In the genomic region with DNA sequence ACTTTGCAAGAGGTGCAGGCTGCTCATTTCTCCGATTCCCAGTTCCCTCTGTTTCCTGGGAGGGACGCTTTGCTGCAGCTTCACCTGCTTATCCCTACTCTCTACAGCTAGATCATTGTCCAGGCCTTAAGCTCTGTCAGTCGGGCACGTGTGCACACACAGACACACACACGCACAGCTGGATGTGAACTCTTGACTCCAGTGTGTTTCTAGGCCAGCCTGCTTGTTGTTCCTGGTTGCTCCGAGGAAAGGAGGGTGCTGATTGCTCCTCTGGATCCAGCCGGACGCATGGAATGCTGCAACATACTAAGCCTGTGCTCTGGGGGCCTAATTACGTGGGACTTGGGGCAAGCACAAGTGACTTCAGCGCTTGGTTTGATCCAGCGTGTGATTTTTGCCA, we compare ENCODE assay signal across 12 cellular contexts. TPM values are rescaled to one million over a fixed set of nuclear protein-coding genes. Genes with fewer than 3 reads are reported as not detected.
DNase-seq lines count a peak whose midpoint lies in the region; ATAC-seq and TF ChIP-seq lines count a peak whose summit lies in the region.
"Had no signal": no experiment of that assay in that cellular context is flagged by ENCODE, and none has a peak within 500 bp of the region (broad histone marks: within the 10 kb centered on the region; RNA-seq: fewer than 3 reads in every experiment).

No MANE protein-coding gene starts in this region.

- no peaks in the 10 kb centered on the region for H3K36me3 ChIP-seq in HCT116 (ENCODE audit: control insufficient read depth in 1 of 2, insufficient read depth in 2 of 2, low read length in 2 of 2)
- no peaks in the 10 kb centered on the region for H3K36me3 ChIP-seq in endodermal cell (ENCODE audit: control insufficient read depth, insufficient read depth, low read length)
- H3K36me3 ChIP-seq in WERI-Rb-1 = no peaks in the 10 kb centered on the region
- H3K36me3 ChIP-seq: upper lobe of left lung had no signal

- H3K9ac ChIP-seq in HCT116 (ENCODE audit: low read length) (no peak overlapping the region), endodermal cell (ENCODE audit: extremely low read depth, low read length, poor library complexity, severe bottlenecking) (no peak overlapping the region)

- BruUV-seq in HCT116 (replicated peaks; lab: Mats Ljungman, UMichigan) = no TSS peak

- no peaks in the 10 kb centered on the region for H3K9me3 Mint-ChIP-seq in endodermal cell
- H3K9me3 Mint-ChIP-seq: activated naive CD4-positive, alpha-beta T cell treated with anti-CD3 and anti-CD28 coated beads, Interleukin-2, amount 10 ng/mL, durations not matched to agents 7 days and 5 days; dendritic cell treated with granulocyte-macrophage colony-stimulating factor and Interleukin-4, amounts not matched to agents 40 ng/mL and 50 ng/mL, for 4 days had no signal

- H3K79me2 ChIP-seq in HCT116 (ENCODE audit: insufficient read depth, low read length) = peaks cover 89% of the 10 kb centered on the region

- no peak overlapping the region for H3K4me3 Mint-ChIP-seq in endodermal cell
- H3K4me3 Mint-ChIP-seq: activated naive CD4-positive, alpha-beta T cell treated with anti-CD3 and anti-CD28 coated beads, Interleukin-2, amount 10 ng/mL, durations not matched to agents 7 days and 5 days; dendritic cell treated with granulocyte-macrophage colony-stimulating factor and Interleukin-4, amounts not matched to agents 40 ng/mL and 50 ng/mL, for 4 days had no signal

- H3K4me3 ChIP-seq in HCT116 (replicated peaks in 1 of 2; ENCODE audit: low read depth in 1 of 2, low read length in 2 of 2) (no peak overlapping the region), endodermal cell (ENCODE audit: low read length) (no peak overlapping the region), WERI-Rb-1 (ENCODE audit: low read depth, low read length) (no peak overlapping the region)
- H3K4me3 ChIP-seq: upper lobe of left lung had no signal

- POLR2A ChIA-PET in HCT116 (lab: Charles Lee) = no interaction called here

- no peak for TF ChIP-seq RAD21 in HCT116 (IDR thresholded peaks at IDR 0.05; ENCODE audit: low read depth)

- H4K20me1 ChIP-seq in HCT116 (ENCODE audit: insufficient read depth) = peaks cover 5% of the 10 kb centered on the region; the same call in 1 of the 2 replicates

- ATAC-seq in HCT116 (no peak), foreskin keratinocyte (no peak)

- no peak for TF ChIP-seq POLR2A in HCT116 (IDR thresholded peaks at IDR 0.05; ENCODE audit: borderline replicate concordance, extremely low read depth, insufficient read depth, insufficient read length)

- H3K36me3 Mint-ChIP-seq in endodermal cell (ENCODE audit: low read depth) = peaks cover 5% of the 10 kb centered on the region
- H3K36me3 Mint-ChIP-seq: activated naive CD4-positive, alpha-beta T cell treated with anti-CD3 and anti-CD28 coated beads, Interleukin-2, amount 10 ng/mL, durations not matched to agents 7 days and 5 days had no signal

- no peaks in the 10 kb centered on the region for H3K27me3 Mint-ChIP-seq in endodermal cell (ENCODE audit: insufficient read depth)
- H3K27me3 Mint-ChIP-seq: dendritic cell treated with granulocyte-macrophage colony-stimulating factor and Interleukin-4, amounts not matched to agents 40 ng/mL and 50 ng/mL, for 4 days had no signal

- intact Hi-C loops in HCT116 (cut with micrococcal nuclease) = no loop called here

- DNase-seq in HCT116 (ENCODE audit: low read depth, low spot score) (no peak), endodermal cell (peak; percentile 59), left kidney (ENCODE audit: low read depth, low spot score) (peak; percentile 64), retina (peak; percentile 47), foreskin keratinocyte (no peak), WERI-Rb-1 (no peak), OCI-M2 (lab: John Stamatoyannopoulos, UW; ENCODE audit: unreplicated experiment) (no peak)
- DNase-seq in activated CD8-positive, alpha-beta memory T cell treated with anti-CD3 and anti-CD28 coated beads for 24 hours = no peak
- DNase-seq: activated naive CD4-positive, alpha-beta T cell treated with anti-CD3 and anti-CD28 coated beads, Interleukin-2, amount 10 ng/mL, durations not matched to agents 7 days and 5 days; MV-4-11; upper lobe of left lung had no signal

- H3K9me2 ChIP-seq in HCT116 (ENCODE audit: insufficient read depth) = no peaks in the 10 kb centered on the region

- peaks cover 31 to 61% of the 10 kb centered on the region in 2 experiments for H3K4me1 ChIP-seq in HCT116 (ENCODE audit: control insufficient read depth in 1 of 2, insufficient read depth in 2 of 2, low read length in 2 of 2)
- H3K4me1 ChIP-seq in endodermal cell (ENCODE audit: control insufficient read depth, insufficient read depth, low read length) = peaks cover 32% of the 10 kb centered on the region
- peaks cover 28% of the 10 kb centered on the region for H3K4me1 ChIP-seq in foreskin keratinocyte

- CTCF ChIA-PET in HCT116 (lab: Charles Lee) = no interaction called here

- RAD21 ChIA-PET in HCT116 (lab: Charles Lee; ENCODE audit: low non-redundant PET in 1 of 2, low total read pairs in 2 of 2, uncharacterized antibody in 2 of 2, unreplicated experiment in 2 of 2) = no interaction called here

- TF ChIP-seq CTCF in HCT116 (IDR thresholded peaks at IDR 0.05 in 2 of 3, conservative IDR thresholded peaks at IDR 0.05 in 1 of 3; ENCODE audit: borderline replicate concordance in 1 of 3, insufficient read depth in 1 of 3, low read depth in 2 of 3, low read length in 2 of 3) = no peak
- no peak for TF ChIP-seq CTCF in endodermal cell (conservative IDR thresholded peaks at IDR 0.05)
- no peak for TF ChIP-seq CTCF in foreskin keratinocyte (conservative IDR thresholded peaks at IDR 0.05)
- no peak for TF ChIP-seq CTCF in WERI-Rb-1 (IDR thresholded peaks at IDR 0.05; ENCODE audit: low read depth, low read length)

- H3K27ac ChIP-seq in HCT116 (ENCODE audit: low read depth, low read length) (peak overlapping the region; percentile 54; the same call in 1 of the 2 replicates), endodermal cell (ENCODE audit: low read depth, low read length) (peak overlapping the region; percentile 13), foreskin keratinocyte (no peak overlapping the region), WERI-Rb-1 (no peak overlapping the region)

- WGBS in endodermal cell (ENCODE audit: insufficient coverage in 1 of 2, insufficient read length in 1 of 2), 2 experiments = 86 to 89% methylated on average over 6 to 11 of the region's 11 CpGs

- H3K27ac Mint-ChIP-seq in endodermal cell = peak overlapping the region; percentile 85
- H3K27ac Mint-ChIP-seq: activated naive CD4-positive, alpha-beta T cell treated with anti-CD3 and anti-CD28 coated beads, Interleukin-2, amount 10 ng/mL, durations not matched to agents 7 days and 5 days; dendritic cell treated with granulocyte-macrophage colony-stimulating factor and Interleukin-4, amounts not matched to agents 40 ng/mL and 50 ng/mL, for 4 days had no signal

- H3K27me3 ChIP-seq in HCT116 (ENCODE audit: insufficient read depth, low read length) (no peaks in the 10 kb centered on the region), endodermal cell (ENCODE audit: control insufficient read depth, insufficient read depth, low read length, poor library complexity, severe bottlenecking) (no peaks in the 10 kb centered on the region), foreskin keratinocyte (no peaks in the 10 kb centered on the region), WERI-Rb-1 (ENCODE audit: insufficient read depth, low read depth, severe bottlenecking) (no peaks in the 10 kb centered on the region)
- H3K27me3 ChIP-seq: upper lobe of left lung had no signal

- H2AFZ ChIP-seq in HCT116 (ENCODE audit: low read depth, low read length, poor library complexity, severe bottlenecking) = no peak overlapping the region

- no peaks in the 10 kb centered on the region for H3K9me3 ChIP-seq in HCT116 (ENCODE audit: control insufficient read depth in 1 of 2, insufficient read depth in 1 of 2, low read depth in 1 of 2, low read length in 2 of 2)
- no peaks in the 10 kb centered on the region for H3K9me3 ChIP-seq in endodermal cell (ENCODE audit: control insufficient read depth, low read length)
- no peaks in the 10 kb centered on the region for H3K9me3 ChIP-seq in WERI-Rb-1 (ENCODE audit: severe bottlenecking)
- H3K9me3 ChIP-seq: upper lobe of left lung had no signal

- H3K4me2 ChIP-seq in HCT116 (ENCODE audit: low read length) = no peak overlapping the region

- H3K4me1 Mint-ChIP-seq in endodermal cell = peaks cover 42% of the 10 kb centered on the region

TF ChIP-seq in HCT116, 20 proteins besides CTCF, POLR2A, EP300 and RAD21 (continues in another document):
- no peak for TF ChIP-seq FOSL1 (IDR thresholded peaks at IDR 0.05; ENCODE audit: low read depth)
- TF ChIP-seq, protein P1, sequence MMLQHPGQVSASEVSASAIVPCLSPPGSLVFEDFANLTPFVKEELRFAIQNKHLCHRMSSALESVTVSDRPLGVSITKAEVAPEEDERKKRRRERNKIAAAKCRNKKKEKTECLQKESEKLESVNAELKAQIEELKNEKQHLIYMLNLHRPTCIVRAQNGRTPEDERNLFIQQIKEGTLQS (IDR thresholded peaks at IDR 0.05) = no peak
- no peak for TF ChIP-seq EGR1 (IDR thresholded peaks at IDR 0.05; ENCODE audit: low read depth)
- TF ChIP-seq ZNF274 (IDR thresholded peaks at IDR 0.05; ENCODE audit: low read depth, low read length) = no peak
- TF ChIP-seq ELF1 (IDR thresholded peaks at IDR 0.05; ENCODE audit: borderline replicate concordance, low read depth) = no peak
- TF ChIP-seq JUND (IDR thresholded peaks at IDR 0.05) = no peak
- TF ChIP-seq SP1 (IDR thresholded peaks at IDR 0.05; ENCODE audit: low read depth) = no peak

RNA-seq across cellular contexts. Expression of gene ZNRF3, which starts 19.7 kb away (rescaled TPM):
- total RNA-seq in HCT116 (2021; ENCODE audit: unreplicated experiment) (12.2 TPM), endodermal cell (10 to 100 TPM; 15.8 to 19.8 TPM), foreskin keratinocyte (5.9 and 6.7 TPM in 2 replicates)
- polyA plus RNA-seq in HCT116 (2012) = 6.4 and 6.7 TPM in 2 replicates
- polyA plus RNA-seq in endodermal cell (2013, experiment 1 of 2) = 35.8 TPM
- polyA plus RNA-seq in endodermal cell (2013, experiment 2 of 2) = 29.9 TPM
- polyA plus RNA-seq in foreskin keratinocyte = 1.6 and 2.1 TPM in 2 replicates

Comparison
In these comparisons a context has a peak if more than half of its experiments do, and no peak if none do; other contexts are left out.
1. DNase-seq: peak in endodermal cell (single experiment), left kidney (single experiment) and retina (single experiment); none in HCT116 (single experiment), activated CD8-positive, alpha-beta memory T cell treated with anti-CD3 and anti-CD28 coated beads for 24 hours (single experiment), foreskin keratinocyte (0 of 2), WERI-Rb-1 (single experiment) and OCI-M2 (single experiment).
2. H3K27ac ChIP-seq: peak in HCT116 (single experiment) and endodermal cell (single experiment); none in foreskin keratinocyte (single experiment) and WERI-Rb-1 (single experiment).